8 cellular contexts compared by ENCODE assay signal in genomic region chr10:60444494-60445064, GRCh38. TPM values are rescaled to one million over a fixed set of nuclear protein-coding genes. Genes with fewer than 3 reads are reported as not detected.
DNase-seq lines count a peak whose midpoint lies in the region; ATAC-seq and TF ChIP-seq lines count a peak whose summit lies in the region.

No MANE protein-coding gene starts in this region.

- peak; percentile 39 for DNase-seq in DMS 273 (lab: John Stamatoyannopoulos, UW; ENCODE audit: unreplicated experiment)
- no peak for DNase-seq in DMS 273 treated with DMSO at 0.1 percent for 48 hours (lab: John Stamatoyannopoulos, UW)
- DNase-seq in NCI-H446 treated with DMSO at 0.1 percent for 48 hours (lab: John Stamatoyannopoulos, UW): peak; percentile 33
- DNase-seq in epithelial cell of proximal tubule (ENCODE audit: low read depth): no peak
- DNase-seq in gastrocnemius medialis: no peak
- no peak for DNase-seq in activated CD4-positive, alpha-beta T cell treated with anti-CD3 and anti-CD28 coated beads, Interleukin-2, amount 50 U/mL, for 1 hour

- no peaks in the 10 kb centered on the region for H3K9me3 ChIP-seq in gastrocnemius medialis

- H3K27ac Mint-ChIP-seq in activated T-helper 17 cell treated with anti-CD3 and anti-CD28 coated beads, Interleukin-2, amount 50 U/mL, for 72 hours: no peak overlapping the region

- H3K27me3 Mint-ChIP-seq in activated T-helper 17 cell treated with anti-CD3 and anti-CD28 coated beads, Interleukin-2, amount 50 U/mL, for 72 hours: no peaks in the 10 kb centered on the region

- H3K4me3 Mint-ChIP-seq in activated T-helper 17 cell treated with anti-CD3 and anti-CD28 coated beads, Interleukin-2, amount 50 U/mL, for 72 hours: no peak overlapping the region

- H3K4me1 ChIP-seq in gastrocnemius medialis: peaks cover 11 to 12% of the 10 kb centered on the region in 2 donors

- TF ChIP-seq CTCF in epithelial cell of proximal tubule (conservative IDR thresholded peaks at IDR 0.05; ENCODE audit: low read depth, low read length) (peak; percentile 64), gastrocnemius medialis (IDR thresholded peaks at IDR 0.05 in 4 of 5, conservative IDR thresholded peaks at IDR 0.05 in 1 of 5) (peak in 4 of 5 experiments; percentile 11 to 50 (median 26))

- H3K4me3 ChIP-seq in epithelial cell of proximal tubule (ENCODE audit: low read depth, low read length): no peak overlapping the region
- no peak overlapping the region for H3K4me3 ChIP-seq in gastrocnemius medialis

- no peaks in the 10 kb centered on the region for H3K27me3 ChIP-seq in gastrocnemius medialis

- H3K27ac ChIP-seq in gastrocnemius medialis: no peak overlapping the region

- H3K4me1 Mint-ChIP-seq in activated T-helper 17 cell treated with anti-CD3 and anti-CD28 coated beads, Interleukin-2, amount 50 U/mL, for 72 hours: peaks cover 17% of the 10 kb centered on the region

- no peaks in the 10 kb centered on the region for H3K9me3 Mint-ChIP-seq in activated T-helper 17 cell treated with anti-CD3 and anti-CD28 coated beads, Interleukin-2, amount 50 U/mL, for 72 hours

- TF ChIP-seq POLR2A in gastrocnemius medialis (IDR thresholded peaks at IDR 0.05): no peak

- intact Hi-C loops in gastrocnemius medialis (cut with DNase I; ENCODE audit: low total_unique reads): loop anchor here (2.0 kb wide), 1 partner anchor 202 kb away; no protein-coding TSS in a partner anchor

- ATAC-seq in gastrocnemius medialis (no peak), GM21717 (IDR thresholded peaks at IDR 0.05; ENCODE audit: unreplicated experiment) (no peak)
- no peak for ATAC-seq in activated T-helper 17 cell treated with anti-CD3 and anti-CD28 coated beads, Interleukin-2, amount 50 U/mL, for 72 hours (replicated peaks)

- in situ Hi-C loops in gastrocnemius medialis (cut with MboI; ENCODE audit: low sequenced_read_pairs in 4 of 4): loop anchor here in 3 of 4 donors (5.0 to 25.0 kb wide), 2 partner anchors 193 to 203 kb away; no protein-coding TSS in a partner anchor

- no peaks in the 10 kb centered on the region for H3K36me3 ChIP-seq in gastrocnemius medialis

- peaks cover 9% of the 10 kb centered on the region for H3K36me3 Mint-ChIP-seq in activated T-helper 17 cell treated with anti-CD3 and anti-CD28 coated beads, Interleukin-2, amount 50 U/mL, for 72 hours (ENCODE audit: low read depth)

RNA-seq across cellular contexts. Expression of gene ANK3, which starts 54.9 kb away (rescaled TPM):
- total RNA-seq in epithelial cell of proximal tubule (6.6 TPM in 2 replicates), gastrocnemius medialis (100 to 1,000 TPM; 125 to 171 (median 149) TPM)
- total RNA-seq in activated T-helper 17 cell treated with anti-CD3 and anti-CD28 coated beads, Interleukin-2, amount 50 U/mL, for 72 hours: 10 to 100 TPM; 56.2 to 78.2 TPM

Comparison
In these comparisons a context has a peak if more than half of its experiments do, and no peak if none do; other contexts are left out.
1. DNase-seq: peak in DMS 273 (single experiment) and NCI-H446 treated with DMSO at 0.1 percent for 48 hours (single experiment); none in DMS 273 treated with DMSO at 0.1 percent for 48 hours (single experiment), epithelial cell of proximal tubule (single experiment), gastrocnemius medialis (0 of 2) and activated CD4-positive, alpha-beta T cell treated with anti-CD3 and anti-CD28 coated beads, Interleukin-2, amount 50 U/mL, for 1 hour (single experiment).